In genomic region chr5:150419630-150420270, GRCh38 we compare ENCODE assay signal across 9 cellular contexts. TPM values are rescaled to one million over a fixed set of nuclear protein-coding genes. Genes with fewer than 3 reads are reported as not detected.
DNase-seq lines count a peak whose midpoint lies in the region; ATAC-seq and TF ChIP-seq lines count a peak whose summit lies in the region.
"Had no signal": no experiment of that assay in that cellular context is flagged by ENCODE, and none has a peak within 500 bp of the region (broad histone marks: within the 10 kb centered on the region; RNA-seq: fewer than 3 reads in every experiment).

No MANE protein-coding gene starts in this region.

- no peaks in the 10 kb centered on the region for H3K36me3 ChIP-seq in CD8-positive, alpha-beta memory T cell (ENCODE audit: insufficient read depth, low read length)

- DNase-seq in CD8-positive, alpha-beta memory T cell = no peak
- DNase-seq in amygdala (lab: John Stamatoyannopoulos, UW) = no peak
- no peak for DNase-seq in foreskin fibroblast
- no peak for DNase-seq in osteocyte (ENCODE audit: extremely low spot score, unreplicated experiment)
- no peak for DNase-seq in NCI-H748 (lab: John Stamatoyannopoulos, UW; ENCODE audit: unreplicated experiment)
- DNase-seq: NCI-H526 had no signal

- ATAC-seq in GM21367 (IDR thresholded peaks at IDR 0.05; ENCODE audit: unreplicated experiment) = peak; percentile 61
- peak; percentile 61 for ATAC-seq in HG03571 (IDR thresholded peaks at IDR 0.05; ENCODE audit: unreplicated experiment)
- peak; percentile 65 for ATAC-seq in esophagus mucosa

- H3K4me3 ChIP-seq in CD8-positive, alpha-beta memory T cell (ENCODE audit: low read length) = no peak overlapping the region
- H3K4me3 ChIP-seq in foreskin fibroblast (ENCODE audit: low read depth in 1 of 2, low read length in 2 of 2) = no peak overlapping the region

- H3K36me3 Mint-ChIP-seq in CD8-positive, alpha-beta memory T cell = no peaks in the 10 kb centered on the region
- no peaks in the 10 kb centered on the region for H3K36me3 Mint-ChIP-seq in osteocyte (ENCODE audit: unreplicated experiment)

- H3K27me3 ChIP-seq in CD8-positive, alpha-beta memory T cell (ENCODE audit: insufficient read depth, low read length, poor library complexity, severe bottlenecking) = no peaks in the 10 kb centered on the region

- H3K4me1 ChIP-seq in CD8-positive, alpha-beta memory T cell (ENCODE audit: insufficient read depth, low read length) = no peaks in the 10 kb centered on the region

- CTCF ChIA-PET in CD8-positive, alpha-beta memory T cell (lab: Charles Lee) = interaction anchor here (1.2 kb wide), 1 partner anchor 16 kb away, joined by 3 read pairs; no protein-coding TSS in a partner anchor

- peaks cover 0 to 3% of the 10 kb centered on the region in 2 donors for H3K27me3 Mint-ChIP-seq in CD8-positive, alpha-beta memory T cell
- H3K27me3 Mint-ChIP-seq in osteocyte (ENCODE audit: unreplicated experiment) = peaks cover 6% of the 10 kb centered on the region

- POLR2A ChIA-PET in CD8-positive, alpha-beta memory T cell (lab: Charles Lee) = no interaction called here

- no peak overlapping the region for H3K27ac ChIP-seq in CD8-positive, alpha-beta memory T cell (ENCODE audit: low read depth, low read length)

- H3K4me1 Mint-ChIP-seq in CD8-positive, alpha-beta memory T cell = peaks cover 8 to 14% (median 8%) of the 10 kb centered on the region in 3 donors
- no peaks in the 10 kb centered on the region for H3K4me1 Mint-ChIP-seq in osteocyte (ENCODE audit: unreplicated experiment)

- TF ChIP-seq CTCF in foreskin fibroblast (IDR thresholded peaks at IDR 0.05; ENCODE audit: low read depth, low read length) = no peak
- TF ChIP-seq CTCF in osteocyte (IDR thresholded peaks at IDR 0.05) = no peak

- H3K9me3 ChIP-seq in CD8-positive, alpha-beta memory T cell (ENCODE audit: low read length) = no peaks in the 10 kb centered on the region

- peaks cover 0 to 1% (median 0%) of the 10 kb centered on the region in 5 donors for H3K9me3 Mint-ChIP-seq in CD8-positive, alpha-beta memory T cell
- no peaks in the 10 kb centered on the region for H3K9me3 Mint-ChIP-seq in osteocyte (ENCODE audit: unreplicated experiment)

- peak overlapping the region in 7 of 8 donors; percentile 48 to 92 (median 80) for H3K27ac Mint-ChIP-seq in CD8-positive, alpha-beta memory T cell
- no peak overlapping the region for H3K27ac Mint-ChIP-seq in osteocyte (ENCODE audit: unreplicated experiment)

- H3K4me3 Mint-ChIP-seq in CD8-positive, alpha-beta memory T cell = peak overlapping the region in 2 of 7 donors; percentile 10 to 17
- H3K4me3 Mint-ChIP-seq in osteocyte (ENCODE audit: unreplicated experiment) = no peak overlapping the region

RNA-seq across cellular contexts. Expression of gene CD74, which starts 7.0 kb away (rescaled TPM):
- total RNA-seq in CD8-positive, alpha-beta memory T cell = 100 to 1,000 TPM; 319 to 324 TPM
- polyA plus RNA-seq in CD8-positive, alpha-beta memory T cell = 1,273 TPM
- total RNA-seq in esophagus mucosa = 125 TPM
- not detected in 2 replicates for total RNA-seq in osteocyte

RNA-seq across cellular contexts. Expression of gene RPS14, which starts 29.8 kb away (rescaled TPM):
- total RNA-seq in CD8-positive, alpha-beta memory T cell = 1,000 to 10,000 TPM; 2,924 to 3,007 TPM
- polyA plus RNA-seq in CD8-positive, alpha-beta memory T cell = 6,416 TPM
- total RNA-seq in esophagus mucosa (1,847 TPM), osteocyte (1,748 and 1,798 TPM in 2 replicates)

Comparison
In these comparisons a context has a peak if more than half of its experiments do, and no peak if none do; other contexts are left out.
1. RNA of gene CD74, which starts 7.0 kb away (total RNA-seq): 319 to 324 TPM in CD8-positive, alpha-beta memory T cell and 125 TPM in esophagus mucosa (single experiment); not detected in osteocyte; every median in the first group is over 100 times any median in the second.
2. Peak in every context shown above with its lines, with median percentiles within 50 percentile points of each other: ATAC-seq.